ENCODE assay signal across 9 cellular contexts in the genomic region with DNA sequence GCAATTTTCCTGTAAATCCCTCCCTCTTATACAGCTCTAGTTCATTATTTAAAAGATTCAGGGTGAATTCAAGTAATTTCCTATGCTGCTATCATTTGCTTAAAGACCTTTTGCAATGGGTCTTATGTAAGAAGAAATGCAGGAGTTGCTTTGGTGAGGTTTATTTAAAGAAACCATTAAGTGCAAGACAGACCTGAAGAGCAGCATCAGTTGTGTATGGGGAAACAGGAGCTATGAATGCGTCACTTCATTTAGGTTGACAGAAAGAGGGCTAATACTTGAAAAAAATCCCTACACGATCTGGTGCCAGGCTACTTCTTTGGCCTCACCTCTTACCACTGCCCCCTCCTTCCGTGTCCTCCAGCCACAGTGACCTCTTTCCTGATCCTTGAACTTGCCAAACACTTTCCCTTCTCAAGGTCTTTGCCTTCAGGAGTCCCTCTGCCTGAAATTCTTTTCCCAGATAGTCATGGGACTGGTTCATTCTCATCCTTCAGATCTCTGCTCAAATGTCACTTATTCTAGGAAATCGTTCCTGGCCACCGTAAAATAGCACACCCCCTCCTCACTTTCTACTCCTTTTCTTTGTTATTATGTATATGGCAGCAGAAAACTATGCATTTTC. TPM values are rescaled to one million over a fixed set of nuclear protein-coding genes. Genes with fewer than 3 reads are reported as not detected.
DNase-seq lines count a peak whose midpoint lies in the region; ATAC-seq, FAIRE-seq and TF ChIP-seq lines count a peak whose summit lies in the region.
"Had no signal": no experiment of that assay in that cellular context is flagged by ENCODE, and none has a peak within 500 bp of the region (broad histone marks: within the 10 kb centered on the region; RNA-seq: fewer than 3 reads in every experiment).

No MANE protein-coding gene starts in this region.

- H3K9ac ChIP-seq in HCT116 (ENCODE audit: low read length) = peak overlapping the region; percentile 76

- TF ChIP-seq CTCF in A549 (IDR thresholded peaks at IDR 0.05) (no peak), HCT116 (IDR thresholded peaks at IDR 0.05 in 2 of 3, conservative IDR thresholded peaks at IDR 0.05 in 1 of 3; ENCODE audit: borderline replicate concordance in 1 of 3, insufficient read depth in 1 of 3, low read depth in 2 of 3, low read length in 2 of 3) (no peak), lower lobe of right lung (IDR thresholded peaks at IDR 0.05) (no peak), GM10266 (IDR thresholded peaks at IDR 0.05; ENCODE audit: control insufficient read depth, insufficient read depth, low read depth, missing control alignments) (no peak)

- peak overlapping the region; percentile 94 for H3K27ac Mint-ChIP-seq in activated naive CD8-positive, alpha-beta T cell treated with anti-CD3 and anti-CD28 coated beads, Interleukin-2, amount 50 U/mL, for 24 hours

- H3K36me3 ChIP-seq in HCT116 (ENCODE audit: control insufficient read depth in 1 of 2, insufficient read depth in 2 of 2, low read length in 2 of 2) (no peaks in the 10 kb centered on the region), lower lobe of right lung (no peaks in the 10 kb centered on the region), aorta (ENCODE audit: control insufficient read depth in 1 of 2, insufficient read depth in 2 of 2, low read length in 1 of 2) (no peaks in the 10 kb centered on the region)

- peak overlapping the region; percentile 91 for H3K4me3 Mint-ChIP-seq in activated naive CD8-positive, alpha-beta T cell treated with anti-CD3 and anti-CD28 coated beads, Interleukin-2, amount 50 U/mL, for 24 hours

- H3K9me3 ChIP-seq in A549 (no peaks in the 10 kb centered on the region), HCT116 (ENCODE audit: control insufficient read depth in 1 of 2, insufficient read depth in 1 of 2, low read depth in 1 of 2, low read length in 2 of 2) (no peaks in the 10 kb centered on the region), lower lobe of right lung (no peaks in the 10 kb centered on the region), aorta (ENCODE audit: control insufficient read depth, low read length) (no peaks in the 10 kb centered on the region)

- BruUV-seq in HCT116 (replicated peaks; lab: Mats Ljungman, UMichigan) = no TSS peak

- no peak for TF ChIP-seq POLR2A in A549 (IDR thresholded peaks at IDR 0.05; ENCODE audit: low read length)
- TF ChIP-seq POLR2A in HCT116 (IDR thresholded peaks at IDR 0.05; ENCODE audit: borderline replicate concordance, extremely low read depth, insufficient read depth, insufficient read length) = no peak

- peak overlapping the region; percentile 77 for H2AFZ ChIP-seq in HCT116 (ENCODE audit: low read depth, low read length, poor library complexity, severe bottlenecking)

- 42% methylated on average over 5 of the region's 5 CpGs for WGBS in A549 (ENCODE audit: missing lambda C conversion rate)
- WGBS in aorta, 2 donors = 42 to 47% methylated on average over 5 of the region's 5 CpGs

- no peak for FAIRE-seq in A549 (lab: Jason Lieb, UNC)
- FAIRE-seq: islet of Langerhans had no signal

- H3K4me3 ChIP-seq in A549 (peak overlapping the region; percentile 75), HCT116 (replicated peaks in 1 of 2; ENCODE audit: low read depth in 1 of 2, low read length in 2 of 2) (peak overlapping the region; percentile 67 to 68), lower lobe of right lung (peak overlapping the region; percentile 91), aorta (ENCODE audit: low read length in 2 of 2) (peak overlapping the region; percentile 0 to 17)

- H3K79me2 ChIP-seq in HCT116 (ENCODE audit: insufficient read depth, low read length) = no peaks in the 10 kb centered on the region

- peaks cover 21% of the 10 kb centered on the region for H3K4me1 ChIP-seq in A549
- H3K4me1 ChIP-seq in HCT116 (ENCODE audit: control insufficient read depth in 1 of 2, insufficient read depth in 2 of 2, low read length in 2 of 2) = peaks cover 9 to 22% of the 10 kb centered on the region in 2 experiments
- peaks cover 41% of the 10 kb centered on the region for H3K4me1 ChIP-seq in lower lobe of right lung
- peaks cover 0 to 2% of the 10 kb centered on the region in 2 donors for H3K4me1 ChIP-seq in aorta (ENCODE audit: control insufficient read depth in 1 of 2, insufficient read depth in 2 of 2, low read length in 2 of 2)

- no peaks in the 10 kb centered on the region for H3K9me2 ChIP-seq in HCT116 (ENCODE audit: insufficient read depth)

- ATAC-seq in A549 = no peak
- no peak for ATAC-seq in HCT116
- ATAC-seq in activated naive CD8-positive, alpha-beta T cell treated with anti-CD3 and anti-CD28 coated beads, Interleukin-2, amount 50 U/mL, for 24 hours = no peak
- ATAC-seq in lower lobe of right lung = no peak
- no peak for ATAC-seq in aorta (ENCODE audit: low FRiP score)
- ATAC-seq in GM21737 (IDR thresholded peaks at IDR 0.05; ENCODE audit: unreplicated experiment) = no peak

- H4K20me1 ChIP-seq in HCT116 (ENCODE audit: insufficient read depth) = no peaks in the 10 kb centered on the region

- POLR2A ChIA-PET in A549 (lab: Yijun Ruan, JAX) (no interaction called here), HCT116 (lab: Charles Lee) (interaction anchor here (0.6 kb wide), 1 partner anchor 26 kb away, joined by 3 read pairs; no protein-coding TSS in a partner anchor)

- no peaks in the 10 kb centered on the region for H3K27me3 Mint-ChIP-seq in activated naive CD8-positive, alpha-beta T cell treated with anti-CD3 and anti-CD28 coated beads, Interleukin-2, amount 50 U/mL, for 24 hours

- H3K4me1 Mint-ChIP-seq in activated naive CD8-positive, alpha-beta T cell treated with anti-CD3 and anti-CD28 coated beads, Interleukin-2, amount 50 U/mL, for 24 hours = peaks cover 68% of the 10 kb centered on the region

- H3K4me2 ChIP-seq in A549 (peak overlapping the region; percentile 88), HCT116 (ENCODE audit: low read length) (peak overlapping the region; percentile 94)

- H3K27me3 ChIP-seq in HCT116 (ENCODE audit: insufficient read depth, low read length) = no peaks in the 10 kb centered on the region
- H3K27me3 ChIP-seq in lower lobe of right lung (ENCODE audit: low read depth) = no peaks in the 10 kb centered on the region
- no peaks in the 10 kb centered on the region for H3K27me3 ChIP-seq in aorta (ENCODE audit: control insufficient read depth in 1 of 2, insufficient read depth in 2 of 2, low read length in 1 of 2)

- intact Hi-C loops in HCT116 (cut with micrococcal nuclease) (loop anchor here (10.0 kb wide), 1 partner anchor 319 kb away; a partner anchor contains a TSS), lower lobe of right lung (cut with DNase I) (no loop called here), aorta (cut with DNase I) (no loop called here)

- peaks cover 5% of the 10 kb centered on the region for H3K36me3 Mint-ChIP-seq in activated naive CD8-positive, alpha-beta T cell treated with anti-CD3 and anti-CD28 coated beads, Interleukin-2, amount 50 U/mL, for 24 hours (ENCODE audit: low read depth)

- H3K27ac ChIP-seq in A549 (peak overlapping the region; percentile 94 to 97), HCT116 (ENCODE audit: low read depth, low read length) (peak overlapping the region; percentile 94), lower lobe of right lung (peak overlapping the region; percentile 98), aorta (ENCODE audit: low read depth in 1 of 2, low read length in 2 of 2) (peak overlapping the region; percentile 45 to 58)

- no peak for TF ChIP-seq RAD21 in A549 (conservative IDR thresholded peaks at IDR 0.05 in 1 of 2, IDR thresholded peaks at IDR 0.05 in 1 of 2)
- TF ChIP-seq RAD21 in HCT116 (IDR thresholded peaks at IDR 0.05; ENCODE audit: low read depth) = no peak

- no peak for DNase-seq in A549 (ENCODE audit: low read depth in 1 of 2, low spot score in 1 of 2)
- no peak for DNase-seq in HCT116 (ENCODE audit: low read depth, low spot score)
- no peak for DNase-seq in activated naive CD8-positive, alpha-beta T cell treated with anti-CD3 and anti-CD28 coated beads, Interleukin-2, amount 50 U/mL, for 24 hours
- DNase-seq in lower lobe of right lung = no peak
- DNase-seq in aorta = no peak
- no peak for DNase-seq in GM10266 (ENCODE audit: extremely low spot score)
- DNase-seq in hippocampal formation (lab: John Stamatoyannopoulos, UW) = no peak

- H3K9me3 Mint-ChIP-seq in activated naive CD8-positive, alpha-beta T cell treated with anti-CD3 and anti-CD28 coated beads, Interleukin-2, amount 50 U/mL, for 24 hours = no peaks in the 10 kb centered on the region

- CTCF ChIA-PET in A549 (lab: Yijun Ruan, JAX) = interaction anchor here (0.8 to 1.4 kb wide), 4 partner anchors 221 to 459 kb away, joined by 3 to 5 read pairs (median 4); no protein-coding TSS in a partner anchor
- CTCF ChIA-PET in HCT116 (lab: Charles Lee) = interaction anchor here (1.4 kb wide), 1 partner anchor 225 kb away, joined by 6 read pairs; no protein-coding TSS in a partner anchor

- no peak for TF ChIP-seq EP300 in A549 (IDR thresholded peaks at IDR 0.05)

- RAD21 ChIA-PET in HCT116 (lab: Charles Lee; ENCODE audit: low non-redundant PET in 1 of 2, low total read pairs in 2 of 2, uncharacterized antibody in 2 of 2, unreplicated experiment in 2 of 2) = no interaction called here

TF ChIP-seq in A549, 52 proteins besides CTCF, POLR2A, EP300 and RAD21 (continues in another document):
- no peak for TF ChIP-seq CHD2 (IDR thresholded peaks at IDR 0.05; ENCODE audit: low read length, partially characterized antibody)
- TF ChIP-seq, protein P1, sequence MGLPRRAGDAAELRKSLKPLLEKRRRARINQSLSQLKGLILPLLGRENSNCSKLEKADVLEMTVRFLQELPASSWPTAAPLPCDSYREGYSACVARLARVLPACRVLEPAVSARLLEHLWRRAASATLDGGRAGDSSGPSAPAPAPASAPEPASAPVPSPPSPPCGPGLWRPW (IDR thresholded peaks at IDR 0.05) = no peak
- TF ChIP-seq MYC (IDR thresholded peaks at IDR 0.05; ENCODE audit: borderline replicate concordance, low read length) = no peak
- no peak for TF ChIP-seq EHF (CRISPR knock-in tag; IDR thresholded peaks at IDR 0.05)

RNA-seq across cellular contexts. Expression of a gene that starts 1.4 kb away (rescaled TPM):
- polyA plus RNA-seq in A549 (2011; rRNA removed) (6.5 and 7.7 TPM in 2 replicates), A549 (2017; fragmentation: RNase III; extraction: RNeasy Plus Mini Kit Qiagen cat#74134 plus additional on column Dnase treatment) (2.6 to 3.1 TPM (median 2.9 TPM) in 3 replicates), aorta (10 to 100 TPM; 17.7 to 19.4 TPM)
- polyA plus RNA-seq in A549 (2012; cell fraction: cytosol; rRNA removed) = 0.78 and 0.82 TPM in 2 replicates
- 0.61 and 0.92 TPM in 2 replicates for polyA plus RNA-seq in A549 (2012; cell fraction: nucleus; rRNA removed)
- 4.7 and 6.0 TPM in 2 replicates for polyA minus RNA-seq in A549 (2011; rRNA and poly(A)+ RNA removed)
- total RNA-seq in HCT116 (2021; ENCODE audit: unreplicated experiment) (4.6 TPM), lower lobe of right lung (32.8 TPM), aorta (100 to 1,000 TPM in 1 of 2 donors, 10 to 100 TPM in 1; 77.4 to 144 TPM)
- 0.86 and 1.6 TPM in 2 replicates for polyA plus RNA-seq in HCT116 (2012)

Comparison
In these comparisons a context has a peak if more than half of its experiments do, and no peak if none do; other contexts are left out.
1. H3K4me3 ChIP-seq: peak in every context shown above with its lines; median percentile 91 in lower lobe of right lung; 75 in A549; 68 in HCT116; 8 in aorta.